1 cellular context compared by ENCODE assay signal in the genomic region with DNA sequence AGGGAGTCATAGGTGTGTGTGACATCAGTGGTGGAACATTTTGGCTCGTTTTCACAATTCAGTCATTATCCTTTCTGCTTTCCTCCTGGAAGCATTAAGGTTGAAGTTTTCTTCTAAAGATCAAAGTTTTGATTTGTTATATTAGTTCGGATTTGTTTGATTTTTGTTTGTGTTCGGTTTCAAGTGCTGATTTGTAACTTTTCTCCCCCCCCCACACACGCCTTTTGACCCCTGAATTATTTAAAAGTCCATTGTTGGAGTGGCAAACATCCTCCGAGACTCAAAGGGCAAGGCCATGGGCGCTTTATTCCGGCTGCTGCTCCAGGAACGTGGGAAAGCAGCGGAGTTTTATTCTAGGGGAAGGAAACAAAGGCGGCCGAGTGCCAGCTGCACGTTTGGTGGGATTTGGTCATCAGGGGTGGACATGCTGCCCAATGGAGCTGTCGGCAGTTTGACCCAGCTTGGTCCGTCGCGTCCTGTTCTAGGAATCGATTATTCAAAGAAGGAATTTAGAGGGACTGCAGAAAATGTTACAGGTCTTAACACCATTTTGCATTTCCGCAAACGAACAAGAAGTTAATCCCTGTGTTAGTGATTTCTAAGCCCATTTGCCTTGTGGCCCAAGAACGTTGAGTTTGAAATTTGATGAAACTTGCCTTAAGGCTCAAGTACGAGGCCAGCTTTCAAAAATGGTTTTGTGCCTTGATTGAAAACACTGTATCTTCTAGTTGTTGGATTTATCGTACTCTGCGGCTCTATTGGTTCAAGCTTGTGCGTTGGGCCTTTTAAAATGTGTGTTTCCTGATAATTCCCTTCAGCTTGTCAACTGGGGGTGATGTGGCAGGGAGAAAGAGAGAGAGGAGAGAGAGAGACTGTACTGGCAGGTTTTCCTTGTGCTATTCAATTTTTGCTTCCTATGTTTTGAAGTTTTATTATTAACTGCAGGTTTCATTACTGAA.
TF ChIP-seq lines count a peak whose summit lies in the region.

No MANE protein-coding gene starts in this region.

TF ChIP-seq in HepG2, 621 proteins besides CTCF, POLR2A, EP300 and RAD21 (continued from another document and continues in another):
- TF ChIP-seq, protein P1, sequence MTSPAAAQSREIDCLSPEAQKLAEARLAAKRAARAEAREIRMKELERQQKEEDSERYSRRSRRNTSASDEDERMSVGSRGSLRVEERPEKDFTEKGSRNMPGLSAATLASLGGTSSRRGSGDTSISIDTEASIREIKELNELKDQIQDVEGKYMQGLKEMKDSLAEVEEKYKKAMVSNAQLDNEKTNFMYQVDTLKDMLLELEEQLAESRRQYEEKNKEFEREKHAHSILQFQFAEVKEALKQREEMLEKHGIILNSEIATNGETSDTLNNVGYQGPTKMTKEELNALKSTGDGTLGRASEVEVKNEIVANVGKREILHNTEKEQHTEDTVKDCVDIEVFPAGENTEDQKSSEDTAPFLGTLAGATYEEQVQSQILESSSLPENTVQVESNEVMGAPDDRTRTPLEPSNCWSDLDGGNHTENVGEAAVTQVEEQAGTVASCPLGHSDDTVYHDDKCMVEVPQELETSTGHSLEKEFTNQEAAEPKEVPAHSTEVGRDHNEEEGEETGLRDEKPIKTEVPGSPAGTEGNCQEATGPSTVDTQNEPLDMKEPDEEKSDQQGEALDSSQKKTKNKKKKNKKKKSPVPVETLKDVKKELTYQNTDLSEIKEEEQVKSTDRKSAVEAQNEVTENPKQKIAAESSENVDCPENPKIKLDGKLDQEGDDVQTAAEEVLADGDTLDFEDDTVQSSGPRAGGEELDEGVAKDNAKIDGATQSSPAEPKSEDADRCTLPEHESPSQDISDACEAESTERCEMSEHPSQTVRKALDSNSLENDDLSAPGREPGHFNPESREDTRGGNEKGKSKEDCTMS (CRISPR knock-in tag; conservative IDR thresholded peaks at IDR 0.05) = no peak
- no peak for TF ChIP-seq HNRNPK (IDR thresholded peaks at IDR 0.05; ENCODE audit: low read depth, low read length, poor library complexity, severe bottlenecking)
- TF ChIP-seq POLR2AphosphoS2 (IDR thresholded peaks at IDR 0.05; ENCODE audit: low read depth, low read length) = no peak
- TF ChIP-seq CCAR2 (optimal IDR thresholded peaks at IDR 0.05; ENCODE audit: low read depth, low read length) = no peak
- no peak for TF ChIP-seq HBP1 (CRISPR knock-in tag; IDR thresholded peaks at IDR 0.05; ENCODE audit: low read depth)
- no peak for TF ChIP-seq ZNF567 (CRISPR knock-in tag; IDR thresholded peaks at IDR 0.05; ENCODE audit: borderline replicate concordance)
- no peak for TF ChIP-seq MED1 (CRISPR knock-in tag; IDR thresholded peaks at IDR 0.05)
- 0 out of 2 replicates have a peak, but pooled peaks have one; percentile 38 for TF ChIP-seq NR2F6 (IDR thresholded peaks at IDR 0.05)
- no peak for TF ChIP-seq NR2F6 (CRISPR knock-in tag; IDR thresholded peaks at IDR 0.05)
- TF ChIP-seq HOXA7 (CRISPR knock-in tag; IDR thresholded peaks at IDR 0.05) = no peak
- TF ChIP-seq ELF3 (CRISPR knock-in tag; IDR thresholded peaks at IDR 0.05) = no peak
- TF ChIP-seq ZNF414 (CRISPR knock-in tag; IDR thresholded peaks at IDR 0.05) = no peak
- TF ChIP-seq GFI1 (CRISPR knock-in tag; IDR thresholded peaks at IDR 0.05; ENCODE audit: borderline replicate concordance) = no peak
- no peak for TF ChIP-seq ZNF136 (CRISPR knock-in tag; IDR thresholded peaks at IDR 0.05; ENCODE audit: low read depth)
- no peak for TF ChIP-seq ZNF589 (CRISPR knock-in tag; conservative IDR thresholded peaks at IDR 0.05)
- no peak for TF ChIP-seq ZBTB3 (CRISPR knock-in tag; IDR thresholded peaks at IDR 0.05; ENCODE audit: borderline replicate concordance, low read depth)
- TF ChIP-seq MEIS1 (CRISPR knock-in tag; IDR thresholded peaks at IDR 0.05; ENCODE audit: borderline replicate concordance) = no peak
- TF ChIP-seq SNAI1 (CRISPR knock-in tag; IDR thresholded peaks at IDR 0.05; ENCODE audit: borderline replicate concordance) = no peak
- TF ChIP-seq SATB2 (CRISPR knock-in tag; IDR thresholded peaks at IDR 0.05) = no peak
- TF ChIP-seq ETV5 (CRISPR knock-in tag; IDR thresholded peaks at IDR 0.05; ENCODE audit: borderline replicate concordance) = no peak
- TF ChIP-seq, protein P2, sequence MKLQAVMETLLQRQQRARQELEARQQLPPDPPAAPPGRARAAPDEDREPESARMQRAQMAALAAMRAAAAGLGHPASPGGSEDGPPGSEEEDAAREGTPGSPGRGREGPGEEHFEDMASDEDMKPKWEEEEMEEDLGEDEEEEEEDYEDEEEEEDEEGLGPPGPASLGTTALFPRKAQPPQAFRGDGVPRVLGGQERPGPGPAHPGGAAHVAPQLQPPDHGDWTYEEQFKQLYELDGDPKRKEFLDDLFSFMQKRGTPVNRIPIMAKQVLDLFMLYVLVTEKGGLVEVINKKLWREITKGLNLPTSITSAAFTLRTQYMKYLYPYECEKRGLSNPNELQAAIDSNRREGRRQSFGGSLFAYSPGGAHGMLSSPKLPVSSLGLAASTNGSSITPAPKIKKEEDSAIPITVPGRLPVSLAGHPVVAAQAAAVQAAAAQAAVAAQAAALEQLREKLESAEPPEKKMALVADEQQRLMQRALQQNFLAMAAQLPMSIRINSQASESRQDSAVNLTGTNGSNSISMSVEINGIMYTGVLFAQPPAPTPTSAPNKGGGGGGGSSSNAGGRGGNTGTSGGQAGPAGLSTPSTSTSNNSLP (IDR thresholded peaks at IDR 0.05; ENCODE audit: low read depth, low read length) = no peak
- TF ChIP-seq, protein P3, sequence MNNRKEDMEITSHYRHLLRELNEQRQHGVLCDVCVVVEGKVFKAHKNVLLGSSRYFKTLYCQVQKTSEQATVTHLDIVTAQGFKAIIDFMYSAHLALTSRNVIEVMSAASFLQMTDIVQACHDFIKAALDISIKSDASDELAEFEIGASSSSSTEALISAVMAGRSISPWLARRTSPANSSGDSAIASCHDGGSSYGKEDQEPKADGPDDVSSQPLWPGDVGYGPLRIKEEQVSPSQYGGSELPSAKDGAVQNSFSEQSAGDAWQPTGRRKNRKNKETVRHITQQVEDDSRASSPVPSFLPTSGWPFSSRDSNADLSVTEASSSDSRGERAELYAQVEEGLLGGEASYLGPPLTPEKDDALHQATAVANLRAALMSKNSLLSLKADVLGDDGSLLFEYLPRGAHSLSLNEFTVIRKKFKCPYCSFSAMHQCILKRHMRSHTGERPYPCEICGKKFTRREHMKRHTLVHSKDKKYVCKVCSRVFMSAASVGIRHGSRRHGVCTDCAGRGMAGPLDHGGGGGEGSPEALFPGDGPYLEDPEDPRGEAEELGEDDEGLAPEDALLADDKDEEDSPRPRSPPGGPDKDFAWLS (CRISPR knock-in tag; IDR thresholded peaks at IDR 0.05; ENCODE audit: borderline replicate concordance) = no peak
- TF ChIP-seq SOX5 (CRISPR knock-in tag; IDR thresholded peaks at IDR 0.05; ENCODE audit: borderline replicate concordance) = peak; percentile 46; the same call in 1 of the 2 replicates
- TF ChIP-seq ZNF569 (CRISPR knock-in tag; IDR thresholded peaks at IDR 0.05; ENCODE audit: borderline replicate concordance) = no peak
- no peak for TF ChIP-seq TBP (CRISPR knock-in tag; IDR thresholded peaks at IDR 0.05)
- TF ChIP-seq, protein P4, sequence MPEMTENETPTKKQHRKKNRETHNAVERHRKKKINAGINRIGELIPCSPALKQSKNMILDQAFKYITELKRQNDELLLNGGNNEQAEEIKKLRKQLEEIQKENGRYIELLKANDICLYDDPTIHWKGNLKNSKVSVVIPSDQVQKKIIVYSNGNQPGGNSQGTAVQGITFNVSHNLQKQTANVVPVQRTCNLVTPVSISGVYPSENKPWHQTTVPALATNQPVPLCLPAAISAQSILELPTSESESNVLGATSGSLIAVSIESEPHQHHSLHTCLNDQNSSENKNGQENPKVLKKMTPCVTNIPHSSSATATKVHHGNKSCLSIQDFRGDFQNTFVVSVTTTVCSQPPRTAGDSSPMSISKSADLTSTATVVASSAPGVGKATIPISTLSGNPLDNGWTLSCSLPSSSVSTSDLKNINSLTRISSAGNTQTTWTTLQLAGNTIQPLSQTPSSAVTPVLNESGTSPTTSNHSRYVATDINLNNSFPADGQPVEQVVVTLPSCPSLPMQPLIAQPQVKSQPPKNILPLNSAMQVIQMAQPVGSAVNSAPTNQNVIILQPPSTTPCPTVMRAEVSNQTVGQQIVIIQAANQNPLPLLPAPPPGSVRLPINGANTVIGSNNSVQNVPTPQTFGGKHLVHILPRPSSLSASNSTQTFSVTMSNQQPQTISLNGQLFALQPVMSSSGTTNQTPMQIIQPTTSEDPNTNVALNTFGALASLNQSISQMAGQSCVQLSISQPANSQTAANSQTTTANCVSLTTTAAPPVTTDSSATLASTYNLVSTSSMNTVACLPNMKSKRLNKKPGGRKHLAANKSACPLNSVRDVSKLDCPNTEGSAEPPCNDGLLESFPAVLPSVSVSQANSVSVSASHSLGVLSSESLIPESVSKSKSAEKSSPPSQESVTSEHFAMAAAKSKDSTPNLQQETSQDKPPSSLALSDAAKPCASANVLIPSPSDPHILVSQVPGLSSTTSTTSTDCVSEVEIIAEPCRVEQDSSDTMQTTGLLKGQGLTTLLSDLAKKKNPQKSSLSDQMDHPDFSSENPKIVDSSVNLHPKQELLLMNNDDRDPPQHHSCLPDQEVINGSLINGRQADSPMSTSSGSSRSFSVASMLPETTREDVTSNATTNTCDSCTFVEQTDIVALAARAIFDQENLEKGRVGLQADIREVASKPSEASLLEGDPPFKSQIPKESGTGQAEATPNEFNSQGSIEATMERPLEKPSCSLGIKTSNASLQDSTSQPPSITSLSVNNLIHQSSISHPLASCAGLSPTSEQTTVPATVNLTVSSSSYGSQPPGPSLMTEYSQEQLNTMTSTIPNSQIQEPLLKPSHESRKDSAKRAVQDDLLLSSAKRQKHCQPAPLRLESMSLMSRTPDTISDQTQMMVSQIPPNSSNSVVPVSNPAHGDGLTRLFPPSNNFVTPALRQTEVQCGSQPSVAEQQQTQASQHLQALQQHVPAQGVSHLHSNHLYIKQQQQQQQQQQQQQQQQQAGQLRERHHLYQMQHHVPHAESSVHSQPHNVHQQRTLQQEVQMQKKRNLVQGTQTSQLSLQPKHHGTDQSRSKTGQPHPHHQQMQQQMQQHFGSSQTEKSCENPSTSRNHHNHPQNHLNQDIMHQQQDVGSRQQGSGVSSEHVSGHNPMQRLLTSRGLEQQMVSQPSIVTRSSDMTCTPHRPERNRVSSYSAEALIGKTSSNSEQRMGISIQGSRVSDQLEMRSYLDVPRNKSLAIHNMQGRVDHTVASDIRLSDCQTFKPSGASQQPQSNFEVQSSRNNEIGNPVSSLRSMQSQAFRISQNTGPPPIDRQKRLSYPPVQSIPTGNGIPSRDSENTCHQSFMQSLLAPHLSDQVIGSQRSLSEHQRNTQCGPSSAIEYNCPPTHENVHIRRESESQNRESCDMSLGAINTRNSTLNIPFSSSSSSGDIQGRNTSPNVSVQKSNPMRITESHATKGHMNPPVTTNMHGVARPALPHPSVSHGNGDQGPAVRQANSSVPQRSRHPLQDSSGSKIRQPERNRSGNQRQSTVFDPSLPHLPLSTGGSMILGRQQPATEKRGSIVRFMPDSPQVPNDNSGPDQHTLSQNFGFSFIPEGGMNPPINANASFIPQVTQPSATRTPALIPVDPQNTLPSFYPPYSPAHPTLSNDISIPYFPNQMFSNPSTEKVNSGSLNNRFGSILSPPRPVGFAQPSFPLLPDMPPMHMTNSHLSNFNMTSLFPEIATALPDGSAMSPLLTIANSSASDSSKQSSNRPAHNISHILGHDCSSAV (CRISPR knock-in tag; IDR thresholded peaks at IDR 0.05; ENCODE audit: borderline replicate concordance) = no peak
- no peak for TF ChIP-seq BRD4 (CRISPR knock-in tag; IDR thresholded peaks at IDR 0.05)
- no peak for TF ChIP-seq ZBTB8A (CRISPR knock-in tag; IDR thresholded peaks at IDR 0.05; ENCODE audit: borderline replicate concordance, low read depth)
- TF ChIP-seq JARID2 (CRISPR knock-in tag; IDR thresholded peaks at IDR 0.05; ENCODE audit: insufficient replicate concordance) = no peak
- TF ChIP-seq, protein P5, sequence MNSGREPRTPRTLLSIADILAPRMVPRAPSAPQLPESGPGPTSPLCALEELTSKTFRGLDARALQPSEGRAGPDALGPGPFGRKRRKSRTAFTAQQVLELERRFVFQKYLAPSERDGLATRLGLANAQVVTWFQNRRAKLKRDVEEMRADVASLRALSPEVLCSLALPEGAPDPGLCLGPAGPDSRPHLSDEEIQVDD (CRISPR knock-in tag; IDR thresholded peaks at IDR 0.05; ENCODE audit: borderline replicate concordance) = no peak
- TF ChIP-seq KLF6 (CRISPR knock-in tag; IDR thresholded peaks at IDR 0.05) = no peak
- TF ChIP-seq ZNF282 (IDR thresholded peaks at IDR 0.05; ENCODE audit: partially characterized antibody) = no peak
- TF ChIP-seq ZNF280B (CRISPR knock-in tag; IDR thresholded peaks at IDR 0.05; ENCODE audit: borderline replicate concordance) = no peak
- no peak for TF ChIP-seq KLF16 (CRISPR knock-in tag; IDR thresholded peaks at IDR 0.05)
- TF ChIP-seq ZBTB1 (CRISPR knock-in tag; IDR thresholded peaks at IDR 0.05; ENCODE audit: borderline replicate concordance) = no peak
- peak; percentile 65 for TF ChIP-seq HMG20B (CRISPR knock-in tag; conservative IDR thresholded peaks at IDR 0.05)
- TF ChIP-seq ZNF101 (CRISPR knock-in tag; IDR thresholded peaks at IDR 0.05; ENCODE audit: borderline replicate concordance, low read depth) = no peak
- no peak for TF ChIP-seq ZFAT (CRISPR knock-in tag; conservative IDR thresholded peaks at IDR 0.05)
- no peak for TF ChIP-seq ZNF850 (CRISPR knock-in tag; conservative IDR thresholded peaks at IDR 0.05)
- no peak for TF ChIP-seq ZNF572 (CRISPR knock-in tag; IDR thresholded peaks at IDR 0.05)
